In the genomic region with DNA sequence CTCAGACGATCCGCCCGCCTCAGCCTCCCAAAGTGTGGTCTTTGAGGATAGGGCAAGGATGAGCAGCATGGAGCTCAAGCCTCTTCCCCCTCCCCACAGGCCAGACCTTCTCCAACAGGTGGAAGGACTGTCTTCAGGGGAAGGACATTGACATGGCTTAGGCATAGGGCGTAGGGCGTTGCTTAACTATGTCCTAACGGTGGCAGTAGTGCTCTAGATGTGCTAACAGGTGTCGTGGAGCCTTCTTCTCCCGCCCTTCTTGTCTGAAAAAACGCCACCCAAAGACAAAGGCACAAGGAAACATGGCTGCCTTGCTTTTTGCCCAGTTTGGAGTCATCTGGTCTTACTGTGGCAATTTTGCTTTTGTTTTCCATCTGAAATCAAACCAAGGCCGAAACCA, we compare ENCODE assay signal across 1 cellular context.
TF ChIP-seq lines count a peak whose summit lies in the region.

No MANE protein-coding gene starts in this region.

TF ChIP-seq in GM12878, 131 proteins besides CTCF, POLR2A, EP300 and RAD21 (continued from another document):
- TF ChIP-seq SREBF2 (IDR thresholded peaks at IDR 0.05; ENCODE audit: low read length): no peak
- no peak for TF ChIP-seq CEBPB (IDR thresholded peaks at IDR 0.05; ENCODE audit: borderline replicate concordance in 1 of 2, low read depth in 2 of 2, low read length in 2 of 2)
- peak; percentile 76; the same call in 1 of the 2 replicates for TF ChIP-seq WRNIP1 (IDR thresholded peaks at IDR 0.05; ENCODE audit: borderline replicate concordance, low read depth, low read length)
- no peak for TF ChIP-seq RB1 (IDR thresholded peaks at IDR 0.05; ENCODE audit: borderline replicate concordance)
- TF ChIP-seq TAF1 (IDR thresholded peaks at IDR 0.05; ENCODE audit: borderline replicate concordance, low read depth, low read length): 0 out of 2 replicates have a peak, but pooled peaks have one; percentile 30
- TF ChIP-seq FOXM1 (IDR thresholded peaks at IDR 0.05; ENCODE audit: low read depth, low read length): peak; percentile 22; the same call in 1 of the 2 replicates
- TF ChIP-seq, protein P1, sequence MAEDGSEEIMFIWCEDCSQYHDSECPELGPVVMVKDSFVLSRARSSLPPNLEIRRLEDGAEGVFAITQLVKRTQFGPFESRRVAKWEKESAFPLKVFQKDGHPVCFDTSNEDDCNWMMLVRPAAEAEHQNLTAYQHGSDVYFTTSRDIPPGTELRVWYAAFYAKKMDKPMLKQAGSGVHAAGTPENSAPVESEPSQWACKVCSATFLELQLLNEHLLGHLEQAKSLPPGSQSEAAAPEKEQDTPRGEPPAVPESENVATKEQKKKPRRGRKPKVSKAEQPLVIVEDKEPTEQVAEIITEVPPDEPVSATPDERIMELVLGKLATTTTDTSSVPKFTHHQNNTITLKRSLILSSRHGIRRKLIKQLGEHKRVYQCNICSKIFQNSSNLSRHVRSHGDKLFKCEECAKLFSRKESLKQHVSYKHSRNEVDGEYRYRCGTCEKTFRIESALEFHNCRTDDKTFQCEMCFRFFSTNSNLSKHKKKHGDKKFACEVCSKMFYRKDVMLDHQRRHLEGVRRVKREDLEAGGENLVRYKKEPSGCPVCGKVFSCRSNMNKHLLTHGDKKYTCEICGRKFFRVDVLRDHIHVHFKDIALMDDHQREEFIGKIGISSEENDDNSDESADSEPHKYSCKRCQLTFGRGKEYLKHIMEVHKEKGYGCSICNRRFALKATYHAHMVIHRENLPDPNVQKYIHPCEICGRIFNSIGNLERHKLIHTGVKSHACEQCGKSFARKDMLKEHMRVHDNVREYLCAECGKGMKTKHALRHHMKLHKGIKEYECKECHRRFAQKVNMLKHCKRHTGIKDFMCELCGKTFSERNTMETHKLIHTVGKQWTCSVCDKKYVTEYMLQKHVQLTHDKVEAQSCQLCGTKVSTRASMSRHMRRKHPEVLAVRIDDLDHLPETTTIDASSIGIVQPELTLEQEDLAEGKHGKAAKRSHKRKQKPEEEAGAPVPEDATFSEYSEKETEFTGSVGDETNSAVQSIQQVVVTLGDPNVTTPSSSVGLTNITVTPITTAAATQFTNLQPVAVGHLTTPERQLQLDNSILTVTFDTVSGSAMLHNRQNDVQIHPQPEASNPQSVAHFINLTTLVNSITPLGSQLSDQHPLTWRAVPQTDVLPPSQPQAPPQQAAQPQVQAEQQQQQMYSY (CRISPR knock-in tag; IDR thresholded peaks at IDR 0.05): no peak
- TF ChIP-seq, protein P2, sequence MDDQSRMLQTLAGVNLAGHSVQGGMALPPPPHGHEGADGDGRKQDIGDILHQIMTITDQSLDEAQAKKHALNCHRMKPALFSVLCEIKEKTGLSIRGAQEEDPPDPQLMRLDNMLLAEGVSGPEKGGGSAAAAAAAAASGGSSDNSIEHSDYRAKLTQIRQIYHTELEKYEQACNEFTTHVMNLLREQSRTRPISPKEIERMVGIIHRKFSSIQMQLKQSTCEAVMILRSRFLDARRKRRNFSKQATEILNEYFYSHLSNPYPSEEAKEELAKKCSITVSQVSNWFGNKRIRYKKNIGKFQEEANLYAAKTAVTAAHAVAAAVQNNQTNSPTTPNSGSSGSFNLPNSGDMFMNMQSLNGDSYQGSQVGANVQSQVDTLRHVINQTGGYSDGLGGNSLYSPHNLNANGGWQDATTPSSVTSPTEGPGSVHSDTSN (IDR thresholded peaks at IDR 0.05; ENCODE audit: insufficient replicate concordance, low read depth, low read length): no peak
- TF ChIP-seq SRF (IDR thresholded peaks at IDR 0.05; ENCODE audit: low read depth in 2 of 2, low read length in 2 of 2): peak in 1 of 2 experiments; percentile 40; a peak in 1 of 4 replicates
- no peak for TF ChIP-seq MYB (IDR thresholded peaks at IDR 0.05; ENCODE audit: borderline replicate concordance, low read depth, low read length)
- TF ChIP-seq RAD51 (IDR thresholded peaks at IDR 0.05): peak; percentile 20; the same call in 1 of the 2 replicates
- peak; percentile 95 for TF ChIP-seq YY1 (IDR thresholded peaks at IDR 0.05; ENCODE audit: low read depth, low read length)
- TF ChIP-seq BACH1 (IDR thresholded peaks at IDR 0.05; ENCODE audit: borderline replicate concordance): no peak
- TF ChIP-seq, protein P3, sequence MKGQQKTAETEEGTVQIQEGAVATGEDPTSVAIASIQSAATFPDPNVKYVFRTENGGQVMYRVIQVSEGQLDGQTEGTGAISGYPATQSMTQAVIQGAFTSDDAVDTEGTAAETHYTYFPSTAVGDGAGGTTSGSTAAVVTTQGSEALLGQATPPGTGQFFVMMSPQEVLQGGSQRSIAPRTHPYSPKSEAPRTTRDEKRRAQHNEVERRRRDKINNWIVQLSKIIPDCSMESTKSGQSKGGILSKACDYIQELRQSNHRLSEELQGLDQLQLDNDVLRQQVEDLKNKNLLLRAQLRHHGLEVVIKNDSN (IDR thresholded peaks at IDR 0.05; ENCODE audit: borderline replicate concordance, extremely low read length, insufficient read depth, low read depth, low read length): no peak
- TF ChIP-seq, protein P4, sequence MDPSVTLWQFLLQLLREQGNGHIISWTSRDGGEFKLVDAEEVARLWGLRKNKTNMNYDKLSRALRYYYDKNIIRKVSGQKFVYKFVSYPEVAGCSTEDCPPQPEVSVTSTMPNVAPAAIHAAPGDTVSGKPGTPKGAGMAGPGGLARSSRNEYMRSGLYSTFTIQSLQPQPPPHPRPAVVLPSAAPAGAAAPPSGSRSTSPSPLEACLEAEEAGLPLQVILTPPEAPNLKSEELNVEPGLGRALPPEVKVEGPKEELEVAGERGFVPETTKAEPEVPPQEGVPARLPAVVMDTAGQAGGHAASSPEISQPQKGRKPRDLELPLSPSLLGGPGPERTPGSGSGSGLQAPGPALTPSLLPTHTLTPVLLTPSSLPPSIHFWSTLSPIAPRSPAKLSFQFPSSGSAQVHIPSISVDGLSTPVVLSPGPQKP (IDR thresholded peaks at IDR 0.05; ENCODE audit: low read depth, low read length): no peak
- TF ChIP-seq BCL11A (IDR thresholded peaks at IDR 0.05; ENCODE audit: low read depth, low read length): 0 out of 2 replicates have a peak, but pooled peaks have one; percentile 13
- peak; percentile 66; the same call in 1 of the 2 replicates for TF ChIP-seq ZBED1 (IDR thresholded peaks at IDR 0.05; ENCODE audit: borderline replicate concordance)
- no peak for TF ChIP-seq NR2F1 (conservative IDR thresholded peaks at IDR 0.05)
- TF ChIP-seq IKZF1 (conservative IDR thresholded peaks at IDR 0.05): peak; percentile 50
- TF ChIP-seq TCF12 (IDR thresholded peaks at IDR 0.05; ENCODE audit: low read depth, low read length): no peak
